ENCODE assay signal across 35 cellular contexts in genomic region chr22:43880743-43881055, GRCh38. TPM values are rescaled to one million over a fixed set of nuclear protein-coding genes. Genes with fewer than 3 reads are reported as not detected.
"Had no signal": no experiment of that assay in that cellular context is flagged by ENCODE, and none has a peak within 500 bp of the region (broad histone marks: within the 10 kb centered on the region; RNA-seq: fewer than 3 reads in every experiment).

No MANE protein-coding gene starts in this region.

- H3K4me2 ChIP-seq: SK-N-SH had no signal

- H3K27me3 ChIP-seq: adrenal gland, body of pancreas, Peyer's patch, SJSA1 had no signal

- H3K9ac ChIP-seq: SK-N-SH had no signal

- H3K36me3 ChIP-seq: adrenal gland, breast epithelium, Peyer's patch, SJSA1 had no signal

- FAIRE-seq: astrocyte, TTC549 had no signal

- DNase-seq: activated CD4-positive, alpha-beta T cell treated with anti-CD3 and anti-CD28 coated beads, Interleukin-2, amount 10 ng/mL, durations not matched to agents 24 days and 14 days; activated CD4-positive, alpha-beta T cell treated with anti-CD3 and anti-CD28 coated beads, Interleukin-2, amount 50 U/mL, for 4 hours; activated CD8-positive, alpha-beta T cell treated with anti-CD3 and anti-CD28 coated beads for 36 hours; activated naive CD4-positive, alpha-beta T cell; activated T-cell treated with anti-CD3 and anti-CD28 coated beads, Interleukin-2, amount 50 U/mL, for 1 hour; activated T-cell treated with anti-CD3 and anti-CD28 coated beads, Interleukin-2, amount 50 U/mL, for 72 hours; Karpas-422; KBM-7; NCI-H1048; NCI-H1105 treated with DMSO at 0.1 percent for 48 hours; NCI-H1436; NCI-H1694; NCI-H1930; NCI-H2081 treated with DMSO at 0.1 percent for 48 hours; NCI-H226; NCI-H446 treated with DMSO at 0.1 percent for 48 hours; NCI-H524; NCI-H748 treated with DMSO at 0.1 percent for 48 hours; NK-92 treated with Interleukin-12 subunit alpha and Interleukin-12 subunit beta, amount 100 ng/mL, for 24 hours; PC-3; Peyer's patch; RPMI8226; SHP77 treated with DMSO at 0.1 percent for 48 hours; SK-N-SH had no signal

- H3K4me1 ChIP-seq: adrenal gland, breast epithelium, Peyer's patch, SJSA1 had no signal

- H3K4me3 ChIP-seq: adrenal gland, body of pancreas, breast epithelium, Peyer's patch, SJSA1 had no signal

- H3K27ac ChIP-seq: adrenal gland, body of pancreas, breast epithelium, Peyer's patch, SJSA1 had no signal

- H3K9me3 ChIP-seq: adrenal gland, body of pancreas, breast epithelium, Peyer's patch, SJSA1, SK-N-SH had no signal

RNA-seq across cellular contexts. Expression of gene PNPLA5, which starts 11.1 kb away (rescaled TPM):
- total RNA-seq: activated CD4-positive, alpha-beta T cell treated with anti-CD3 and anti-CD28 coated beads, Interleukin-2, amount 10 ng/mL, durations not matched to agents 24 days and 14 days; activated CD8-positive, alpha-beta memory T cell treated with anti-CD3 and anti-CD28 coated beads for 36 hours; activated CD8-positive, alpha-beta T cell treated with anti-CD3 and anti-CD28 coated beads for 36 hours; activated naive CD4-positive, alpha-beta T cell treated with anti-CD3 and anti-CD28 coated beads, Interleukin-2, amount 50 U/mL, for 72 hours; activated T-cell treated with anti-CD3 and anti-CD28 coated beads, Interleukin-2, amount 50 U/mL, for 72 hours; activated T-helper 17 cell treated with anti-CD3 and anti-CD28 coated beads, Interleukin-2, amount 50 U/mL, for 72 hours; adrenal gland; astrocyte; body of pancreas; breast epithelium; cardiac septum; MCF 10A; PC-3; Peyer's patch; SJSA1 had no signal
- polyA plus RNA-seq: adrenal gland, SK-N-SH had no signal

RNA-seq across cellular contexts. Expression of gene SULT4A1, which starts 18.4 kb away (rescaled TPM):
- total RNA-seq: activated CD4-positive, alpha-beta T cell treated with anti-CD3 and anti-CD28 coated beads, Interleukin-2, amount 10 ng/mL, durations not matched to agents 24 days and 14 days; activated CD8-positive, alpha-beta memory T cell treated with anti-CD3 and anti-CD28 coated beads for 36 hours; activated CD8-positive, alpha-beta T cell treated with anti-CD3 and anti-CD28 coated beads for 36 hours; activated T-cell treated with anti-CD3 and anti-CD28 coated beads, Interleukin-2, amount 50 U/mL, for 72 hours; MCF 10A; PC-3; SJSA1 had no signal
